ENCODE assay signal across 12 cellular contexts in genomic region chr5:180281706-180282105, GRCh38. TPM values are rescaled to one million over a fixed set of nuclear protein-coding genes. Genes with fewer than 3 reads are reported as not detected.
DNase-seq lines count a peak whose midpoint lies in the region; ATAC-seq and TF ChIP-seq lines count a peak whose summit lies in the region.
"Had no signal": no experiment of that assay in that cellular context is flagged by ENCODE, and none has a peak within 500 bp of the region (broad histone marks: within the 10 kb centered on the region; RNA-seq: fewer than 3 reads in every experiment).

No MANE protein-coding gene starts in this region.

- POLR2A ChIA-PET in WTC11 (lab: Charles Lee): no interaction called here

- TF ChIP-seq CTCF in nephron progenitor cell (IDR thresholded peaks at IDR 0.05): no peak
- TF ChIP-seq CTCF in WTC11 (IDR thresholded peaks at IDR 0.05): no peak

- peak overlapping the region; percentile 43 for H3K27ac Mint-ChIP-seq in nephron progenitor cell
- H3K27ac Mint-ChIP-seq in WTC11: no peak overlapping the region

- DNase-seq in G401 (ENCODE audit: low spot score) (peak; percentile 37), NCI-H1417 (lab: John Stamatoyannopoulos, UW) (peak; percentile 42 to 91 (median 75)), NCI-H69 (lab: John Stamatoyannopoulos, UW) (peak; percentile 94), nephron progenitor cell (no peak), T-helper 1 cell (no peak), WTC11 (ENCODE audit: low spot score) (no peak)
- DNase-seq: CD4-positive, alpha-beta memory T cell; NCI-H524; SHP77 treated with DMSO at 0.1 percent for 48 hours; SK-N-SH had no signal

- in situ Hi-C loops in G401 (cut with HindIII; ENCODE audit: low sequenced_read_pairs): no loop called here

- no peak for ATAC-seq in GM21390 (IDR thresholded peaks at IDR 0.05; ENCODE audit: unreplicated experiment)
- no peak for ATAC-seq in WTC11
- ATAC-seq in HG02840 (IDR thresholded peaks at IDR 0.05; ENCODE audit: low FRiP score, unreplicated experiment): no peak

- H3K4me1 Mint-ChIP-seq in nephron progenitor cell (no peaks in the 10 kb centered on the region), WTC11 (peaks cover 11% of the 10 kb centered on the region)

- H3K27me3 Mint-ChIP-seq in nephron progenitor cell (ENCODE audit: low read depth, poor library complexity): no peaks in the 10 kb centered on the region
- no peaks in the 10 kb centered on the region for H3K27me3 Mint-ChIP-seq in WTC11 (ENCODE audit: low read depth)
- H3K27me3 Mint-ChIP-seq: CD4-positive, alpha-beta memory T cell had no signal

- CTCF ChIA-PET in WTC11 (lab: Charles Lee): interaction anchor here (0.8 to 1.6 kb wide), 3 partner anchors 11 to 73 kb away, joined by 3 to 6 read pairs (median 3); partner anchors contain the start of gene RASGEF1C

- H3K4me3 Mint-ChIP-seq in nephron progenitor cell (no peak overlapping the region), WTC11 (no peak overlapping the region)
- H3K4me3 Mint-ChIP-seq: CD4-positive, alpha-beta memory T cell had no signal

- H3K36me3 Mint-ChIP-seq in nephron progenitor cell (ENCODE audit: low read depth) (peaks cover 90% of the 10 kb centered on the region), WTC11 (peaks cover 44% of the 10 kb centered on the region)

- H3K9me3 Mint-ChIP-seq in nephron progenitor cell: peaks cover 41% of the 10 kb centered on the region
- H3K9me3 Mint-ChIP-seq in WTC11: no peaks in the 10 kb centered on the region

TF ChIP-seq in WTC11, 78 proteins besides CTCF, POLR2A, EP300 and RAD21:
- TF ChIP-seq NR2C2 (CRISPR knock-in tag; IDR thresholded peaks at IDR 0.05): no peak
- TF ChIP-seq RORB (CRISPR knock-in tag; IDR thresholded peaks at IDR 0.05): no peak
- TF ChIP-seq MXD4 (CRISPR knock-in tag; IDR thresholded peaks at IDR 0.05; ENCODE audit: borderline replicate concordance): no peak

RNA-seq across cellular contexts. Expression of gene MAPK9, which starts 10.2 kb away (rescaled TPM):
- 44.2 and 83.2 TPM in 2 replicates for total RNA-seq in G401 (2014; rRNA removed; shearing (Covaris generic))
- total RNA-seq in WTC11 (2021): 42.4 to 42.9 TPM (median 42.9 TPM) in 3 replicates

Comparison
In these comparisons a context has a peak if more than half of its experiments do, and no peak if none do; other contexts are left out.
1. DNase-seq: peak in G401 (single experiment), NCI-H1417 (3 of 3) and NCI-H69 (single experiment); none in nephron progenitor cell (single experiment), T-helper 1 cell (0 of 5) and WTC11 (single experiment).